8 cellular contexts compared by ENCODE assay signal in genomic region chr6:19812512-19813119, GRCh38. TPM values are rescaled to one million over a fixed set of nuclear protein-coding genes. Genes with fewer than 3 reads are reported as not detected.
A peak's percentile ranks its signal among the peaks of the same experiment; 100 is the strongest.
DNase-seq lines count a peak whose midpoint lies in the region; ATAC-seq, FAIRE-seq and TF ChIP-seq lines count a peak whose summit lies in the region.

No MANE protein-coding gene starts in this region.

- no peak overlapping the region for H3K27ac ChIP-seq in keratinocyte (ENCODE audit: control insufficient read depth, insufficient read depth, low read length)

- intact Hi-C loops in posterior cingulate gyrus (cut with DNase I): no loop called here
- intact Hi-C loops in activated T-helper 2 cell treated with anti-CD3 and anti-CD28 coated beads, Interferon-gamma antibody, Interleukin-2, Interleukin-4, amounts not matched to agents 10 μg/mL and 5 μg/mL and 100 μg/mL, durations not matched to agents 14 hours and 24 hours and 36 hours (cut with micrococcal nuclease): no loop called here

- POLR2A ChIA-PET in WTC11 (lab: Charles Lee): no interaction called here

- no peak overlapping the region for H3K9ac ChIP-seq in keratinocyte (ENCODE audit: control insufficient read depth, extremely low read depth, insufficient read depth, low read length)

- no peaks in the 10 kb centered on the region for H3K36me3 ChIP-seq in keratinocyte (ENCODE audit: control insufficient read depth in 2 of 2, extremely low read depth in 1 of 2, insufficient read depth in 2 of 2, low read length in 2 of 2)

- H3K27ac Mint-ChIP-seq in WTC11: no peak overlapping the region
- H3K27ac Mint-ChIP-seq in activated T-helper 2 cell treated with anti-CD3 and anti-CD28 coated beads, Interferon-gamma antibody, Interleukin-2, Interleukin-4, amounts not matched to agents 10 μg/mL and 5 μg/mL and 100 μg/mL, durations not matched to agents 14 hours and 24 hours and 36 hours: no peak overlapping the region

- H3K9me1 ChIP-seq in keratinocyte (ENCODE audit: control insufficient read depth, extremely low read depth, insufficient read depth, low read length): no peaks in the 10 kb centered on the region

- dilution Hi-C loops in keratinocyte (cut with MboI; ENCODE audit: extremely low pct_ligation_motif_present, low sequenced_read_pairs): no loop called here

- no peaks in the 10 kb centered on the region for H3K79me2 ChIP-seq in keratinocyte (ENCODE audit: control insufficient read depth, insufficient read depth, low read length)

- no peaks in the 10 kb centered on the region for H3K9me3 ChIP-seq in keratinocyte (ENCODE audit: control insufficient read depth, low read depth, low read length)

- peak; percentile 44 for ATAC-seq in HG02870 (IDR thresholded peaks at IDR 0.05; ENCODE audit: unreplicated experiment)
- peak; percentile 67 for ATAC-seq in WTC11

- H3K4me3 ChIP-seq in keratinocyte (ENCODE audit: control insufficient read depth in 2 of 3, extremely low read depth in 1 of 3, insufficient read depth in 2 of 3, low read depth in 1 of 3, low read length in 3 of 3): no peak overlapping the region

- no peaks in the 10 kb centered on the region for H4K20me1 ChIP-seq in keratinocyte (ENCODE audit: control insufficient read depth, extremely low read depth, insufficient read depth, low read length)

- H3K4me2 ChIP-seq in keratinocyte (ENCODE audit: control insufficient read depth, extremely low read depth, insufficient read depth, low read depth, low read length): no peak overlapping the region

- H3K4me1 ChIP-seq in keratinocyte (ENCODE audit: control insufficient read depth, extremely low read depth, insufficient read depth, low read length): no peaks in the 10 kb centered on the region

- no peak overlapping the region for H2AFZ ChIP-seq in keratinocyte (ENCODE audit: control insufficient read depth, low read length)

- CTCF ChIA-PET in WTC11 (lab: Charles Lee): no interaction called here

- H3K27me3 Mint-ChIP-seq in WTC11 (ENCODE audit: low read depth): no peaks in the 10 kb centered on the region
- no peaks in the 10 kb centered on the region for H3K27me3 Mint-ChIP-seq in activated T-helper 2 cell treated with anti-CD3 and anti-CD28 coated beads, Interferon-gamma antibody, Interleukin-2, Interleukin-4, amounts not matched to agents 10 μg/mL and 5 μg/mL and 100 μg/mL, durations not matched to agents 14 hours and 24 hours and 36 hours (ENCODE audit: low read depth)

- DNase-seq in COLO668 (lab: John Stamatoyannopoulos, UW; ENCODE audit: unreplicated experiment): peak; percentile 0
- DNase-seq in WTC11 (ENCODE audit: low spot score): no peak
- no peak for DNase-seq in keratinocyte (ENCODE audit: low read depth, low spot score)
- DNase-seq in effector CD4-positive, alpha-beta T cell: no peak
- DNase-seq in posterior cingulate gyrus: no peak
- DNase-seq in activated T-helper 2 cell treated with anti-CD3 and anti-CD28 coated beads, Interferon-gamma antibody, Interleukin-2, Interleukin-4, amounts not matched to agents 10 μg/mL and 5 μg/mL and 100 μg/mL, durations not matched to agents 14 hours and 24 hours and 36 hours (ENCODE audit: low spot score): no peak
- no peak for DNase-seq in NCI-H2107 treated with DMSO at 0.1 percent for 48 hours (lab: John Stamatoyannopoulos, UW; ENCODE audit: unreplicated experiment)

- no peaks in the 10 kb centered on the region for H3K36me3 Mint-ChIP-seq in WTC11
- H3K36me3 Mint-ChIP-seq in activated T-helper 2 cell treated with anti-CD3 and anti-CD28 coated beads, Interferon-gamma antibody, Interleukin-2, Interleukin-4, amounts not matched to agents 10 μg/mL and 5 μg/mL and 100 μg/mL, durations not matched to agents 14 hours and 24 hours and 36 hours (ENCODE audit: low read depth): no peaks in the 10 kb centered on the region

- TF ChIP-seq CTCF in WTC11 (IDR thresholded peaks at IDR 0.05) (peak; percentile 40; the same call in 1 of the 2 replicates), keratinocyte (optimal IDR thresholded peaks at IDR 0.05 in 1 of 3, IDR thresholded peaks at IDR 0.05 in 1 of 3, conservative IDR thresholded peaks at IDR 0.05 in 1 of 3; ENCODE audit: extremely low read depth in 1 of 3, insufficient read depth in 2 of 3, low read length in 3 of 3) (peak; percentile 22 to 58 (median 49))

- H3K4me3 Mint-ChIP-seq in WTC11: no peak overlapping the region
- H3K4me3 Mint-ChIP-seq in activated T-helper 2 cell treated with anti-CD3 and anti-CD28 coated beads, Interferon-gamma antibody, Interleukin-2, Interleukin-4, amounts not matched to agents 10 μg/mL and 5 μg/mL and 100 μg/mL, durations not matched to agents 14 hours and 24 hours and 36 hours (ENCODE audit: low read depth): no peak overlapping the region

- H3K9me3 Mint-ChIP-seq in WTC11: peaks cover 18% of the 10 kb centered on the region
- H3K9me3 Mint-ChIP-seq in activated T-helper 2 cell treated with anti-CD3 and anti-CD28 coated beads, Interferon-gamma antibody, Interleukin-2, Interleukin-4, amounts not matched to agents 10 μg/mL and 5 μg/mL and 100 μg/mL, durations not matched to agents 14 hours and 24 hours and 36 hours: no peaks in the 10 kb centered on the region

- H3K27me3 ChIP-seq in keratinocyte (ENCODE audit: control insufficient read depth, extremely low read depth, insufficient read depth, low read length): no peaks in the 10 kb centered on the region

- H3K4me1 Mint-ChIP-seq in WTC11: peaks cover 13% of the 10 kb centered on the region
- no peaks in the 10 kb centered on the region for H3K4me1 Mint-ChIP-seq in activated T-helper 2 cell treated with anti-CD3 and anti-CD28 coated beads, Interferon-gamma antibody, Interleukin-2, Interleukin-4, amounts not matched to agents 10 μg/mL and 5 μg/mL and 100 μg/mL, durations not matched to agents 14 hours and 24 hours and 36 hours (ENCODE audit: low read depth)

- FAIRE-seq in keratinocyte (lab: Jason Lieb, UNC): no peak

TF ChIP-seq in WTC11, 78 proteins besides CTCF, POLR2A, EP300 and RAD21 (continues in another document):
- no peak for TF ChIP-seq GABPB1 (CRISPR knock-in tag; IDR thresholded peaks at IDR 0.05)
- TF ChIP-seq E2F5 (CRISPR knock-in tag; IDR thresholded peaks at IDR 0.05): no peak
- TF ChIP-seq ATF2 (CRISPR knock-in tag; IDR thresholded peaks at IDR 0.05; ENCODE audit: borderline replicate concordance, low read depth): no peak
- no peak for TF ChIP-seq MYBL2 (CRISPR knock-in tag; IDR thresholded peaks at IDR 0.05)
- TF ChIP-seq IRF1 (CRISPR knock-in tag; IDR thresholded peaks at IDR 0.05): no peak

RNA-seq across cellular contexts. Expression of gene ID4, which starts 24.6 kb away (rescaled TPM):
- total RNA-seq in WTC11 (2021): 4.5 to 9.3 TPM (median 8.8 TPM) in 3 replicates
- 0.10 to 1.4 TPM (median 0.41 TPM) in 3 replicates for polyA plus RNA-seq in keratinocyte
- polyA plus RNA-seq in keratinocyte (2011; ENCODE audit: low read depth): 15.8 TPM
- 0.58 and 0.72 TPM in 2 replicates for polyA plus RNA-seq in keratinocyte (2011; cell fraction: cytosol; rRNA removed)
- 1.7 and 2.0 TPM in 2 replicates for polyA plus RNA-seq in keratinocyte (2011; cell fraction: nucleus; rRNA removed)
- 0.15 and 17.6 TPM in 2 replicates for polyA plus RNA-seq in keratinocyte (2012; ENCODE audit: low replicate concordance)
- 0.22 to 0.26 TPM in 2 of 3 replicates, not detected in the other for polyA minus RNA-seq in keratinocyte
- 1.5 TPM for polyA minus RNA-seq in keratinocyte (2011; cell fraction: cytosol; rRNA and poly(A)+ RNA removed)
- polyA minus RNA-seq in keratinocyte (2011; cell fraction: nucleus; rRNA and poly(A)+ RNA removed): 1.2 and 1.8 TPM in 2 replicates
- not detected in 2 replicates for total RNA-seq in activated T-helper 2 cell treated with anti-CD3 and anti-CD28 coated beads, Interferon-gamma antibody, Interleukin-2, Interleukin-4, amounts not matched to agents 10 μg/mL and 5 μg/mL and 100 μg/mL, durations not matched to agents 14 hours and 24 hours and 36 hours
